8 cellular contexts compared by ENCODE assay signal in genomic region chr7:131555565-131556054, GRCh38.
A peak's percentile ranks its signal among the peaks of the same experiment; 100 is the strongest.
DNase-seq lines count a peak whose midpoint lies in the region; ATAC-seq and TF ChIP-seq lines count a peak whose summit lies in the region.

No MANE protein-coding gene starts in this region.

- no peak for ATAC-seq in GM19467 (IDR thresholded peaks at IDR 0.05; ENCODE audit: unreplicated experiment)

- H3K36me3 ChIP-seq in WERI-Rb-1: peaks cover 12% of the 10 kb centered on the region

- H3K4me3 ChIP-seq in WERI-Rb-1 (ENCODE audit: low read depth, low read length): peak overlapping the region; percentile 85
- H3K4me3 ChIP-seq in skeletal muscle cell (ENCODE audit: low read depth, low read length): peak overlapping the region; percentile 52

- peak; percentile 52 to 72 (median 58) for DNase-seq in NCI-H1417 (lab: John Stamatoyannopoulos, UW)
- DNase-seq in NCI-H1417 treated with DMSO at 0.1 percent for 48 hours (lab: John Stamatoyannopoulos, UW): no peak
- peak; percentile 22 for DNase-seq in WERI-Rb-1
- peak; percentile 24 for DNase-seq in germinal center (ENCODE audit: low spot score)
- DNase-seq in skeletal muscle cell (ENCODE audit: low read depth): no peak
- no peak for DNase-seq in NCI-H1694 treated with DMSO at 0.1 percent for 48 hours (lab: John Stamatoyannopoulos, UW)
- no peak for DNase-seq in NCI-H2107 treated with DMSO at 0.1 percent for 48 hours (lab: John Stamatoyannopoulos, UW; ENCODE audit: unreplicated experiment)

- peak overlapping the region; percentile 87 for H3K27ac ChIP-seq in WERI-Rb-1

- TF ChIP-seq CTCF in WERI-Rb-1 (IDR thresholded peaks at IDR 0.05; ENCODE audit: low read depth, low read length): no peak

- no peaks in the 10 kb centered on the region for H3K27me3 ChIP-seq in WERI-Rb-1 (ENCODE audit: insufficient read depth, low read depth, severe bottlenecking)

- no peaks in the 10 kb centered on the region for H3K9me3 ChIP-seq in WERI-Rb-1 (ENCODE audit: severe bottlenecking)

Comparison
In these comparisons a context has a peak if more than half of its experiments do, and no peak if none do; other contexts are left out.
1. DNase-seq: peak in NCI-H1417 (3 of 3), WERI-Rb-1 (single experiment) and germinal center (single experiment); none in NCI-H1417 treated with DMSO at 0.1 percent for 48 hours (single experiment), skeletal muscle cell (single experiment), NCI-H1694 treated with DMSO at 0.1 percent for 48 hours (single experiment) and NCI-H2107 treated with DMSO at 0.1 percent for 48 hours (single experiment).